ENCODE assay signal across 10 cellular contexts in the genomic region with DNA sequence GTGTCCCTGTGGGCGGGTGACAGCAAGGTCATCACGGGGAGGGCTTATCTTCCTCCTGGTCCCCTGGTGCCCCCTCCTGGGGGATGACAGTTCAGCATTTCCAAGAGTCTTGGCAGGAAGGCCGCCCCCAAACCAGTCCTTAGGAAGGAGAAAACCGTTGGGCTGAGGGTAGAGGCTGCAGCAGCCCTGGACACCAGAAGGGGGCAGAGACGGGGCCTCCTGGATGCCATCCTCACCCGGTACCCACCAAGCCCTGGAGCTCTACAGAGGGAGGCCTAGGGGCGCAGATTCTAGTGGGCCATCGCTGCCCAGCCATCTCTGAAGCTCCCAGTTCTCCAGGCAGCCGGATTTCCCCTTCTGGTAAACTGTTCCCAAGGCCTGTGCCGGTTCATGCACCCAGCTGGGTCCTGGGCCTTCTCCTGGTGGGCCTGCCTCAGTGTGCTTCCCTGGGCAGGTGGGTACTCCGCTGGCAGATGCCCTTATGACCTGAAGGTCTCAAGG.
DNase-seq lines count a peak whose midpoint lies in the region; ATAC-seq and TF ChIP-seq lines count a peak whose summit lies in the region.
"Had no signal": no experiment of that assay in that cellular context is flagged by ENCODE, and none has a peak within 500 bp of the region (broad histone marks: within the 10 kb centered on the region; RNA-seq: fewer than 3 reads in every experiment).

No MANE protein-coding gene starts in this region.

- ATAC-seq in stimulated activated effector memory CD8-positive, alpha-beta T cell treated with anti-CD3 and anti-CD28 coated beads, Interleukin-12 subunit alpha, Interleukin-12 subunit beta, amount 100 ng/mL, for 72 hours: peak; percentile 58
- ATAC-seq in GM19023 (IDR thresholded peaks at IDR 0.05; ENCODE audit: unreplicated experiment): no peak

- no peak overlapping the region for H3K4me3 Mint-ChIP-seq in stimulated activated effector memory CD8-positive, alpha-beta T cell treated with anti-CD3 and anti-CD28 coated beads, Interleukin-12 subunit alpha, Interleukin-12 subunit beta, amount 100 ng/mL, for 72 hours

- H3K4me3 ChIP-seq in cardiac fibroblast (replicated peaks in 1 of 2; ENCODE audit: low read depth in 2 of 2, low read length in 2 of 2) (no peak overlapping the region), coronary artery (no peak overlapping the region)
- H3K4me3 ChIP-seq: lung had no signal

- peaks cover 5% of the 10 kb centered on the region for H3K36me3 Mint-ChIP-seq in stimulated activated effector memory CD8-positive, alpha-beta T cell treated with anti-CD3 and anti-CD28 coated beads, Interleukin-12 subunit alpha, Interleukin-12 subunit beta, amount 100 ng/mL, for 72 hours

- H3K27ac ChIP-seq in coronary artery: no peak overlapping the region
- H3K27ac ChIP-seq: VCaP had no signal

- DNase-seq in activated CD4-positive, alpha-beta T cell treated with anti-CD3 and anti-CD28 coated beads, Interleukin-2, amount 50 U/mL, for 48 hours: peak; percentile 37 to 42
- DNase-seq in activated CD4-positive, alpha-beta T cell treated with anti-CD3 and anti-CD28 coated beads, Interleukin-2, amount 50 U/mL, for 1 hour: no peak
- DNase-seq in NCI-H345 treated with DMSO at 0.1 percent for 48 hours (lab: John Stamatoyannopoulos, UW; ENCODE audit: unreplicated experiment) (peak; percentile 35), cardiac fibroblast (ENCODE audit: low read depth in 2 of 2) (peak; percentile 24 to 36), UCSD-AML1 (lab: John Stamatoyannopoulos, UW; ENCODE audit: unreplicated experiment) (no peak), coronary artery (ENCODE audit: low spot score) (no peak)
- peak in 1 of 2 donors; percentile 54 for DNase-seq in stimulated activated effector memory CD8-positive, alpha-beta T cell treated with anti-CD3 and anti-CD28 coated beads, Interleukin-12 subunit alpha, Interleukin-12 subunit beta, amount 100 ng/mL, for 72 hours (ENCODE audit: low spot score in 2 of 2)

- TF ChIP-seq CTCF in cardiac fibroblast (IDR thresholded peaks at IDR 0.05; ENCODE audit: low read depth, low read length) (peak; percentile 21), coronary artery (IDR thresholded peaks at IDR 0.05) (no peak)

- peaks cover 2% of the 10 kb centered on the region for H3K9me3 Mint-ChIP-seq in stimulated activated effector memory CD8-positive, alpha-beta T cell treated with anti-CD3 and anti-CD28 coated beads, Interleukin-12 subunit alpha, Interleukin-12 subunit beta, amount 100 ng/mL, for 72 hours

- no peak overlapping the region for H3K27ac Mint-ChIP-seq in stimulated activated effector memory CD8-positive, alpha-beta T cell treated with anti-CD3 and anti-CD28 coated beads, Interleukin-12 subunit alpha, Interleukin-12 subunit beta, amount 100 ng/mL, for 72 hours

- H3K4me1 Mint-ChIP-seq in stimulated activated effector memory CD8-positive, alpha-beta T cell treated with anti-CD3 and anti-CD28 coated beads, Interleukin-12 subunit alpha, Interleukin-12 subunit beta, amount 100 ng/mL, for 72 hours: peaks cover 6% of the 10 kb centered on the region

Comparison
In these comparisons a context has a peak if more than half of its experiments do, and no peak if none do; other contexts are left out.
1. DNase-seq: peak in activated CD4-positive, alpha-beta T cell treated with anti-CD3 and anti-CD28 coated beads, Interleukin-2, amount 50 U/mL, for 48 hours (2 of 2), NCI-H345 treated with DMSO at 0.1 percent for 48 hours (single experiment) and cardiac fibroblast (2 of 2); none in activated CD4-positive, alpha-beta T cell treated with anti-CD3 and anti-CD28 coated beads, Interleukin-2, amount 50 U/mL, for 1 hour (single experiment), UCSD-AML1 (single experiment) and coronary artery (single experiment).